ENCODE assay signal across 11 cellular contexts in genomic region chr12:52946797-52947547, GRCh38. TPM values are rescaled to one million over a fixed set of nuclear protein-coding genes. Genes with fewer than 3 reads are reported as not detected.
DNase-seq lines count a peak whose midpoint lies in the region; ATAC-seq and TF ChIP-seq lines count a peak whose summit lies in the region.
"Had no signal": no experiment of that assay in that cellular context is flagged by ENCODE, and none has a peak within 500 bp of the region (broad histone marks: within the 10 kb centered on the region; RNA-seq: fewer than 3 reads in every experiment).

No MANE protein-coding gene starts in this region.

- H3K4me3 ChIP-seq in PC-9 = peak overlapping the region; percentile 54; the same call in 1 of the 2 replicates
- H3K4me3 ChIP-seq in neuronal stem cell (ENCODE audit: low read length in 2 of 2) = no peak overlapping the region
- H3K4me3 ChIP-seq in effector memory CD4-positive, alpha-beta T cell (ENCODE audit: insufficient read depth, low read depth, low read length, poor library complexity, severe bottlenecking) = no peak overlapping the region

- TF ChIP-seq CTCF in PC-9 (conservative IDR thresholded peaks at IDR 0.05) = no peak
- no peak for TF ChIP-seq CTCF in endothelial cell (IDR thresholded peaks at IDR 0.05; ENCODE audit: unreplicated experiment)

- peak overlapping the region; percentile 100 for H3K27ac ChIP-seq in PC-9
- H3K27ac ChIP-seq in neuronal stem cell (replicated peaks; ENCODE audit: low read length) = no peak overlapping the region
- no peak overlapping the region for H3K27ac ChIP-seq in effector memory CD4-positive, alpha-beta T cell (ENCODE audit: insufficient read depth, low read length, poor library complexity, severe bottlenecking)

- peaks cover 74% of the 10 kb centered on the region for H3F3A ChIP-seq in PC-9 (ENCODE audit: insufficient read depth, low read depth)

- H3K9me3 ChIP-seq in PC-9 (ENCODE audit: insufficient read depth, low read depth) (no peaks in the 10 kb centered on the region), neuronal stem cell (replicated peaks in 1 of 2; ENCODE audit: control insufficient read depth in 2 of 2, insufficient read depth in 1 of 2, low read depth in 1 of 2, low read length in 2 of 2) (no peaks in the 10 kb centered on the region)
- no peaks in the 10 kb centered on the region for H3K9me3 ChIP-seq in effector memory CD4-positive, alpha-beta T cell (ENCODE audit: control insufficient read depth, low read length)

- H4K91ac ChIP-seq in neuronal stem cell (ENCODE audit: low read depth, low read length, poor library complexity) = no peak overlapping the region

- no peaks in the 10 kb centered on the region for H3K27me3 ChIP-seq in PC-9 (ENCODE audit: insufficient read depth, low read depth)
- peaks cover 0 to 80% (median 0%) of the 10 kb centered on the region in 3 experiments for H3K27me3 ChIP-seq in neuronal stem cell (ENCODE audit: control insufficient read depth in 3 of 3, insufficient read depth in 3 of 3, low read depth in 1 of 3, low read length in 3 of 3)
- no peaks in the 10 kb centered on the region for H3K27me3 ChIP-seq in effector memory CD4-positive, alpha-beta T cell (replicated peaks; ENCODE audit: control insufficient read depth, insufficient read depth, low read length, poor library complexity, severe bottlenecking)

- intact Hi-C loops in PC-9 (cut with micrococcal nuclease; ENCODE audit: unreplicated experiment) = loop anchor here (5.0 kb wide), 1 partner anchor 715 kb away; the partner anchor contains the start of gene KRT7
- intact Hi-C loops in Right ventricle myocardium inferior (cut with DNase I) = no loop called here

- no peak overlapping the region for H3K27ac Mint-ChIP-seq in endothelial cell (ENCODE audit: unreplicated experiment)

- no peak overlapping the region for H4K8ac ChIP-seq in neuronal stem cell (ENCODE audit: low read depth, low read length)

- peak overlapping the region; percentile 67 for H3K18ac ChIP-seq in neuronal stem cell (ENCODE audit: low read length)

- H3K79me2 ChIP-seq in PC-9 (ENCODE audit: low read depth) = peaks cover 72% of the 10 kb centered on the region

- CTCF ChIA-PET in PC-9 (lab: Charles Lee) = interaction anchor here (0.6 to 0.9 kb wide), 2 partner anchors 42 to 1575 kb away, joined by 3 read pairs; partner anchors contain the start of gene KRT8

- POLR2A ChIA-PET in PC-9 (lab: Charles Lee; ENCODE audit: unreplicated experiment) = interaction anchor here (0.5 to 9.3 kb wide), 6 partner anchors 21 to 800 kb away, joined by 3 to 311 read pairs (median 14); partner anchors contain the start of gene KRT8

- H3K4me2 ChIP-seq in PC-9 = peak overlapping the region; percentile 93
- H3K4me2 ChIP-seq in neuronal stem cell (ENCODE audit: insufficient read depth, low read length, poor library complexity, severe bottlenecking) = no peak overlapping the region

- H3K9ac ChIP-seq in neuronal stem cell (ENCODE audit: low read depth, low read length, poor library complexity) = peak overlapping the region; percentile 7

- no TSS peak for BruUV-seq in PC-9 (replicated peaks; lab: Mats Ljungman, UMichigan)

- H3K4me1 ChIP-seq in PC-9 (replicated peaks; ENCODE audit: insufficient read depth) (peaks cover 57% of the 10 kb centered on the region), neuronal stem cell (ENCODE audit: control insufficient read depth in 2 of 2, insufficient read depth in 1 of 2, low read depth in 1 of 2, low read length in 2 of 2) (peaks cover 2 to 37% of the 10 kb centered on the region in 2 donors)
- peaks cover 8% of the 10 kb centered on the region for H3K4me1 ChIP-seq in effector memory CD4-positive, alpha-beta T cell (ENCODE audit: control insufficient read depth, insufficient read depth, low read length, poor library complexity, severe bottlenecking)

- no peaks in the 10 kb centered on the region for H3K9me3 Mint-ChIP-seq in endothelial cell (ENCODE audit: unreplicated experiment)

- no peaks in the 10 kb centered on the region for H3K9me2 ChIP-seq in PC-9 (ENCODE audit: insufficient read depth)

- peak overlapping the region; percentile 15 for H2AK5ac ChIP-seq in neuronal stem cell (ENCODE audit: low read depth, low read length)

- DNase-seq in ELF-1 (ENCODE audit: low read depth, low spot score) = peak; percentile 73
- DNase-seq in PC-9 = peak in 1 of 2 experiments; percentile 75
- DNase-seq in endothelial cell (ENCODE audit: low spot score) = no peak
- no peak for DNase-seq in neuronal stem cell (ENCODE audit: low spot score)
- no peak for DNase-seq in effector memory CD4-positive, alpha-beta T cell
- DNase-seq in Right ventricle myocardium inferior (ENCODE audit: missing footprints) = no peak
- no peak for DNase-seq in KBM-7
- DNase-seq: effector CD8-positive, alpha-beta T cell; NCI-H446; SHP77 treated with DMSO at 0.1 percent for 48 hours had no signal

- H3K4me1 Mint-ChIP-seq in endothelial cell (ENCODE audit: unreplicated experiment) = peaks cover 56% of the 10 kb centered on the region

- in situ Hi-C loops in KBM-7 (cut with MboI; ENCODE audit: low pct_unique_long_range_greater_than_20kb, low sequenced_read_pairs) = no loop called here

- H2BK120ac ChIP-seq in neuronal stem cell (ENCODE audit: low read depth, low read length) = no peak overlapping the region

- H2AFZ ChIP-seq in PC-9 (no peak overlapping the region), neuronal stem cell (ENCODE audit: low read length) (no peak overlapping the region)

- H3K4ac ChIP-seq in neuronal stem cell (ENCODE audit: low read length) = no peak overlapping the region

- H3K4me3 Mint-ChIP-seq in endothelial cell (ENCODE audit: unreplicated experiment) = peak overlapping the region; percentile 3

- H2BK12ac ChIP-seq in neuronal stem cell (ENCODE audit: low read length) = no peak overlapping the region

- no peak overlapping the region for H2BK5ac ChIP-seq in neuronal stem cell (ENCODE audit: low read length)

- no peak for ATAC-seq in Right ventricle myocardium inferior
- ATAC-seq in GM18520 (IDR thresholded peaks at IDR 0.05; ENCODE audit: unreplicated experiment) = no peak

- WGBS in neuronal stem cell (ENCODE audit: extremely low coverage in 2 of 2, insufficient read length in 2 of 2, insufficient replicate concordance in 1 of 2), 2 donors = no CpG with 5 or more reads among the region's 10 CpGs

- H3K27me3 Mint-ChIP-seq in endothelial cell (ENCODE audit: unreplicated experiment) = peaks cover 14% of the 10 kb centered on the region

- H3K23ac ChIP-seq in neuronal stem cell (ENCODE audit: low read depth, low read length, poor library complexity) = no peak overlapping the region

- H3K36me3 ChIP-seq in PC-9 (ENCODE audit: low read depth) (peaks cover 28% of the 10 kb centered on the region), neuronal stem cell (replicated peaks in 1 of 2; ENCODE audit: control insufficient read depth in 2 of 2, insufficient read depth in 2 of 2, low read length in 2 of 2) (peaks cover 0 to 10% of the 10 kb centered on the region in 2 donors)
- no peaks in the 10 kb centered on the region for H3K36me3 ChIP-seq in effector memory CD4-positive, alpha-beta T cell (ENCODE audit: control insufficient read depth, insufficient read depth, low read length)

- no peak overlapping the region for H3K14ac ChIP-seq in neuronal stem cell (ENCODE audit: low read length)

- peaks cover 29% of the 10 kb centered on the region for H4K20me1 ChIP-seq in PC-9 (ENCODE audit: insufficient read depth)

- peaks cover 26% of the 10 kb centered on the region for H3K36me3 Mint-ChIP-seq in endothelial cell (ENCODE audit: low read depth, unreplicated experiment)

- H3K79me1 ChIP-seq in neuronal stem cell (ENCODE audit: low read depth, low read length) = no peaks in the 10 kb centered on the region

- peak overlapping the region; percentile 51 for H2BK15ac ChIP-seq in neuronal stem cell (ENCODE audit: low read length)

RNA-seq across cellular contexts. Expression of gene KRT18, which starts 1.9 kb away (rescaled TPM):
- total RNA-seq in PC-9 (2021) (2,869 and 2,977 TPM in 2 replicates), endothelial cell (ENCODE audit: unreplicated experiment) (195 TPM), Right ventricle myocardium inferior (6.6 TPM)
- 80.9 TPM for polyA plus RNA-seq in neuronal stem cell (2013, experiment 1 of 2)
- 82.5 TPM for polyA plus RNA-seq in neuronal stem cell (2013, experiment 2 of 2)

RNA-seq across cellular contexts. Expression of gene KRT8, which starts 42.1 kb away (rescaled TPM):
- total RNA-seq in PC-9 (2021) (2,689 and 2,962 TPM in 2 replicates), endothelial cell (ENCODE audit: unreplicated experiment) (194 TPM), Right ventricle myocardium inferior (117 TPM)
- polyA plus RNA-seq in neuronal stem cell (2013, experiment 1 of 2) = 179 TPM
- 174 TPM for polyA plus RNA-seq in neuronal stem cell (2013, experiment 2 of 2)

RNA-seq across cellular contexts. Expression of gene EIF4B, which starts 59.3 kb away (rescaled TPM):
- 531 and 615 TPM in 2 replicates for total RNA-seq in PC-9 (2021)
- 629 TPM for total RNA-seq in endothelial cell (ENCODE audit: unreplicated experiment)
- polyA plus RNA-seq in neuronal stem cell (2013, experiment 1 of 2) = 468 TPM
- polyA plus RNA-seq in neuronal stem cell (2013, experiment 2 of 2) = 496 TPM
- 416 TPM for total RNA-seq in Right ventricle myocardium inferior

Comparison
In these comparisons a context has a peak if more than half of its experiments do, and no peak if none do; other contexts are left out.
1. RNA of gene KRT18, which starts 1.9 kb away (total RNA-seq): 2,869 to 2,977 TPM in PC-9 and 195 TPM in endothelial cell (single experiment); 6.6 TPM in Right ventricle myocardium inferior (single experiment); every median in the first group is over 10 times any median in the second.
2. RNA of gene KRT8, which starts 42.1 kb away (total RNA-seq): 2,689 to 2,962 TPM in PC-9; 194 TPM in endothelial cell (single experiment) and 117 TPM in Right ventricle myocardium inferior (single experiment); every median in the first group is over 10 times any median in the second.